In genomic region chr3:179551383-179551782, GRCh38 we compare ENCODE assay signal across 25 cellular contexts. TPM values are rescaled to one million over a fixed set of nuclear protein-coding genes. Genes with fewer than 3 reads are reported as not detected.
A peak's percentile ranks its signal among the peaks of the same experiment; 100 is the strongest.
DNase-seq lines count a peak whose midpoint lies in the region; ATAC-seq and TF ChIP-seq lines count a peak whose summit lies in the region.
"Had no signal": no experiment of that assay in that cellular context is flagged by ENCODE, and none has a peak within 500 bp of the region (broad histone marks: within the 10 kb centered on the region; RNA-seq: fewer than 3 reads in every experiment).

No MANE protein-coding gene starts in this region.

- CTCF ChIA-PET in OCI-LY7 (lab: Charles Lee; ENCODE audit: unreplicated experiment): no interaction called here

- intact Hi-C loops in OCI-LY7 (cut with micrococcal nuclease; ENCODE audit: unreplicated experiment): no loop called here
- intact Hi-C loops in sciatic nerve (cut with DNase I): no loop called here

- ATAC-seq in stimulated activated naive CD8-positive, alpha-beta T cell treated with anti-CD3 and anti-CD28 coated beads, Interleukin-15, amount 100 ng/mL, for 72 hours: no peak
- no peak for ATAC-seq in sciatic nerve
- ATAC-seq: CD8-positive, alpha-beta T cell; HCT116; HepG2; Panc1 had no signal

- H3K27me3 ChIP-seq in DOHH2 (ENCODE audit: control insufficient read depth, low read length) (no peaks in the 10 kb centered on the region), smooth muscle cell (ENCODE audit: low read depth) (no peaks in the 10 kb centered on the region)

- H3K36me3 ChIP-seq in DOHH2 (ENCODE audit: control insufficient read depth, low read length) (no peaks in the 10 kb centered on the region), OCI-LY7 (ENCODE audit: insufficient read depth, low read length) (no peaks in the 10 kb centered on the region), smooth muscle cell (ENCODE audit: low read depth) (no peaks in the 10 kb centered on the region)

- no TSS peak for BruUV-seq in OCI-LY7 (replicated peaks; lab: Mats Ljungman, UMichigan)

- POLR2A ChIA-PET in OCI-LY7 (lab: Charles Lee): interaction anchor here (0.6 to 2.3 kb wide), 14 partner anchors 10 to 454 kb away, joined by 3 to 15 read pairs (median 4); partner anchors contain the start of gene ACTL6A

- H3K27ac ChIP-seq in DOHH2 (ENCODE audit: low read depth, low read length) (no peak overlapping the region), OCI-LY7 (ENCODE audit: low read depth, low read length, poor library complexity, severe bottlenecking) (no peak overlapping the region), smooth muscle cell (ENCODE audit: low read depth) (no peak overlapping the region)

- H3K9me3 Mint-ChIP-seq in stimulated activated naive CD8-positive, alpha-beta T cell treated with anti-CD3 and anti-CD28 coated beads, Interleukin-15, amount 100 ng/mL, for 72 hours: no peaks in the 10 kb centered on the region
- H3K9me3 Mint-ChIP-seq: CD8-positive, alpha-beta T cell had no signal

- TF ChIP-seq CTCF in DOHH2 (IDR thresholded peaks at IDR 0.05; ENCODE audit: low read depth, low read length, poor library complexity, severe bottlenecking) (no peak), OCI-LY7 (conservative IDR thresholded peaks at IDR 0.05; ENCODE audit: low read length) (no peak), smooth muscle cell (IDR thresholded peaks at IDR 0.05; ENCODE audit: borderline replicate concordance, insufficient read depth, poor library complexity, severe bottlenecking) (no peak)

- H3K4me3 ChIP-seq in DOHH2 (ENCODE audit: low read length) (no peak overlapping the region), OCI-LY7 (ENCODE audit: low read depth, low read length, poor library complexity, severe bottlenecking) (no peak overlapping the region), smooth muscle cell (no peak overlapping the region)
- H3K4me3 ChIP-seq: K562 had no signal

- H3K9me3 ChIP-seq in DOHH2 (ENCODE audit: control insufficient read depth, insufficient read depth, low read length) (no peaks in the 10 kb centered on the region), OCI-LY7 (ENCODE audit: low read length) (peaks cover 6% of the 10 kb centered on the region; the same call in 1 of the 2 replicates), smooth muscle cell (replicated peaks; ENCODE audit: low read depth) (no peaks in the 10 kb centered on the region)
- H3K9me3 ChIP-seq: Caco-2, SK-N-SH had no signal

- H3K4me1 ChIP-seq in DOHH2 (ENCODE audit: control insufficient read depth, low read length) (peaks cover 14% of the 10 kb centered on the region), OCI-LY7 (ENCODE audit: insufficient read depth, low read length, poor library complexity, severe bottlenecking) (peaks cover 3% of the 10 kb centered on the region), smooth muscle cell (ENCODE audit: low read depth) (no peaks in the 10 kb centered on the region)

- H3K9ac ChIP-seq in smooth muscle cell (ENCODE audit: low read depth): no peak overlapping the region
- H3K9ac ChIP-seq: SK-N-SH had no signal

- no peaks in the 10 kb centered on the region for H3K4me1 Mint-ChIP-seq in stimulated activated naive CD8-positive, alpha-beta T cell treated with anti-CD3 and anti-CD28 coated beads, Interleukin-15, amount 100 ng/mL, for 72 hours

- H3K27me3 Mint-ChIP-seq in stimulated activated naive CD8-positive, alpha-beta T cell treated with anti-CD3 and anti-CD28 coated beads, Interleukin-15, amount 100 ng/mL, for 72 hours: no peaks in the 10 kb centered on the region

- H3K79me2 ChIP-seq in DOHH2 (ENCODE audit: control insufficient read depth, low read length) (no peaks in the 10 kb centered on the region), OCI-LY7 (ENCODE audit: insufficient read depth, low read depth, low read length) (no peaks in the 10 kb centered on the region), smooth muscle cell (ENCODE audit: low read depth) (no peaks in the 10 kb centered on the region)

- WGBS in smooth muscle cell (ENCODE audit: low lambda C conversion rate): 59% methylated on average over 4 of the region's 4 CpGs

- H3K27ac Mint-ChIP-seq in stimulated activated naive CD8-positive, alpha-beta T cell treated with anti-CD3 and anti-CD28 coated beads, Interleukin-15, amount 100 ng/mL, for 72 hours: no peak overlapping the region
- H3K27ac Mint-ChIP-seq: CD8-positive, alpha-beta T cell had no signal

- DNase-seq in OCI-LY7 (ENCODE audit: low spot score) (no peak), left kidney (ENCODE audit: low read depth, low spot score) (peak; percentile 20), smooth muscle cell (lab: John Stamatoyannopoulos, UW; ENCODE audit: unreplicated experiment) (no peak), DMS153 (lab: John Stamatoyannopoulos, UW) (no peak), sciatic nerve (ENCODE audit: low spot score) (no peak)
- DNase-seq in stimulated activated naive CD8-positive, alpha-beta T cell treated with anti-CD3 and anti-CD28 coated beads, Interleukin-15, amount 100 ng/mL, for 72 hours: no peak
- DNase-seq: AML-193; C1 segment of cervical spinal cord; Caco-2; CD8-positive, alpha-beta T cell; DMS79; GF-D8; MV-4-11; NCI-H1105 treated with DMSO at 0.1 percent for 48 hours; NCI-H146; NCI-H2029; NCI-H526 treated with DMSO at 0.1 percent for 48 hours; SHP77 treated with DMSO at 0.1 percent for 48 hours; SK-N-SH; SW 1271 had no signal

- H4K20me1 ChIP-seq in DOHH2 (ENCODE audit: control insufficient read depth, insufficient read depth, low read depth, low read length): no peaks in the 10 kb centered on the region
- no peaks in the 10 kb centered on the region for H4K20me1 ChIP-seq in OCI-LY7 (ENCODE audit: insufficient read depth, low read length)
- no peaks in the 10 kb centered on the region for H4K20me1 ChIP-seq in smooth muscle cell (ENCODE audit: low read depth)

- H3F3A ChIP-seq in DOHH2 (ENCODE audit: control insufficient read depth, insufficient read depth) (no peaks in the 10 kb centered on the region), smooth muscle cell (ENCODE audit: low read depth) (no peaks in the 10 kb centered on the region)

- H3K9me2 ChIP-seq in DOHH2 (replicated peaks; ENCODE audit: control insufficient read depth, low read length): no peaks in the 10 kb centered on the region
- H3K9me2 ChIP-seq in OCI-LY7 (ENCODE audit: insufficient read depth, low read length): no peaks in the 10 kb centered on the region
- H3K9me2 ChIP-seq: SK-N-SH had no signal

- H3K4me2 ChIP-seq in DOHH2 (ENCODE audit: low read length): peak overlapping the region; percentile 3; the same call in 1 of the 2 replicates
- H3K4me2 ChIP-seq in OCI-LY7 (ENCODE audit: low read length): no peak overlapping the region
- no peak overlapping the region for H3K4me2 ChIP-seq in smooth muscle cell
- H3K4me2 ChIP-seq: SK-N-SH had no signal

- H2AFZ ChIP-seq in OCI-LY7 (ENCODE audit: low read length): peak overlapping the region; percentile 45; the same call in 1 of the 2 replicates
- peak overlapping the region; percentile 36 for H2AFZ ChIP-seq in smooth muscle cell (ENCODE audit: low read depth)

- H3K4me3 Mint-ChIP-seq in stimulated activated naive CD8-positive, alpha-beta T cell treated with anti-CD3 and anti-CD28 coated beads, Interleukin-15, amount 100 ng/mL, for 72 hours: no peak overlapping the region
- H3K4me3 Mint-ChIP-seq: CD8-positive, alpha-beta T cell had no signal

RNA-seq across cellular contexts. Expression of gene ACTL6A, which starts 11.3 kb away (rescaled TPM):
- total RNA-seq in OCI-LY7 (2014; rRNA removed; shearing (Covaris generic)): 92.9 and 127 TPM in 2 replicates
- total RNA-seq in OCI-LY7 (2022) (125 and 126 TPM in 2 replicates), smooth muscle cell (62.1 and 66.5 TPM in 2 replicates), sciatic nerve (39.7 TPM)
- polyA plus RNA-seq in smooth muscle cell: 75.0 and 76.6 TPM in 2 replicates

RNA-seq across cellular contexts. Expression of gene MRPL47, which starts 53.1 kb away (rescaled TPM):
- total RNA-seq in OCI-LY7 (2014; rRNA removed; shearing (Covaris generic)): 25.9 and 50.4 TPM in 2 replicates
- total RNA-seq in OCI-LY7 (2022) (42.5 and 47.2 TPM in 2 replicates), smooth muscle cell (66.2 and 79.7 TPM in 2 replicates), sciatic nerve (20.7 TPM)
- 85.8 and 98.9 TPM in 2 replicates for polyA plus RNA-seq in smooth muscle cell

RNA-seq across cellular contexts. Expression of gene NDUFB5, which starts 53.2 kb away (rescaled TPM):
- 81.5 and 84.1 TPM in 2 replicates for total RNA-seq in OCI-LY7 (2014; rRNA removed; shearing (Covaris generic))
- 110 and 112 TPM in 2 replicates for total RNA-seq in OCI-LY7 (2022)
- total RNA-seq in smooth muscle cell: 168 and 171 TPM in 2 replicates
- 109 and 115 TPM in 2 replicates for polyA plus RNA-seq in smooth muscle cell
- 61.8 TPM for total RNA-seq in sciatic nerve
